In genomic region chr10:133445751-133446708, GRCh38 we compare ENCODE assay signal across 14 cellular contexts. TPM values are rescaled to one million over a fixed set of nuclear protein-coding genes. Genes with fewer than 3 reads are reported as not detected.
"Had no signal": no experiment of that assay in that cellular context is flagged by ENCODE, and none has a peak within 500 bp of the region (broad histone marks: within the 10 kb centered on the region; RNA-seq: fewer than 3 reads in every experiment).

No MANE protein-coding gene starts in this region.

- H3K27me3 ChIP-seq: colonic mucosa, SJSA1 had no signal

- H3K4me1 ChIP-seq: colonic mucosa, SJSA1, upper lobe of left lung had no signal

- ATAC-seq: activated CD8-positive, alpha-beta T cell treated with anti-CD3 and anti-CD28 coated beads for 36 hours; activated naive CD8-positive, alpha-beta T cell treated with anti-CD3 and anti-CD28 coated beads, Interleukin-2, amount 50 U/mL, for 24 hours; activated T-cell treated with anti-CD3 and anti-CD28 coated beads, Interleukin-2, amount 50 U/mL, for 72 hours; left colon had no signal

- H3K4me3 ChIP-seq: colonic mucosa, SJSA1, skin epidermis, upper lobe of left lung had no signal

- H3K27ac ChIP-seq: colonic mucosa, SJSA1, skin epidermis, upper lobe of left lung had no signal

- H3K27ac Mint-ChIP-seq: activated CD8-positive, alpha-beta T cell treated with anti-CD3 and anti-CD28 coated beads for 36 hours; activated naive CD8-positive, alpha-beta T cell treated with anti-CD3 and anti-CD28 coated beads, Interleukin-2, amount 50 U/mL, for 24 hours; activated T-cell treated with anti-CD3 and anti-CD28 coated beads, Interleukin-2, amount 50 U/mL, for 72 hours; nephron progenitor cell had no signal

- H3K4me3 Mint-ChIP-seq: activated CD8-positive, alpha-beta T cell treated with anti-CD3 and anti-CD28 coated beads for 36 hours; activated naive CD8-positive, alpha-beta T cell treated with anti-CD3 and anti-CD28 coated beads, Interleukin-2, amount 50 U/mL, for 24 hours; activated T-cell treated with anti-CD3 and anti-CD28 coated beads, Interleukin-2, amount 50 U/mL, for 72 hours; nephron progenitor cell had no signal

- H3K4me1 Mint-ChIP-seq: nephron progenitor cell had no signal

- DNase-seq: activated CD4-positive, alpha-beta T cell treated with anti-CD3 and anti-CD28 coated beads for 4 hours; activated CD8-positive, alpha-beta T cell treated with anti-CD3 and anti-CD28 coated beads for 36 hours; activated naive CD4-positive, alpha-beta T cell; activated naive CD8-positive, alpha-beta T cell treated with anti-CD3 and anti-CD28 coated beads, Interleukin-2, amount 50 U/mL, for 24 hours; activated T-cell treated with anti-CD3 and anti-CD28 coated beads, Interleukin-2, amount 50 U/mL, for 72 hours; effector CD4-positive, alpha-beta T cell; hypothalamus; left colon; nephron progenitor cell; T1000 had no signal

- H3K36me3 ChIP-seq: colonic mucosa, SJSA1, upper lobe of left lung had no signal

RNA-seq across cellular contexts. Expression of gene SPRN, which starts 21.6 kb away (rescaled TPM):
- total RNA-seq: activated CD8-positive, alpha-beta T cell treated with anti-CD3 and anti-CD28 coated beads for 36 hours; activated T-cell treated with anti-CD3 and anti-CD28 coated beads, Interleukin-2, amount 50 U/mL, for 72 hours; colonic mucosa; left colon; SJSA1 had no signal
